2 cellular contexts compared by ENCODE assay signal in the genomic region with DNA sequence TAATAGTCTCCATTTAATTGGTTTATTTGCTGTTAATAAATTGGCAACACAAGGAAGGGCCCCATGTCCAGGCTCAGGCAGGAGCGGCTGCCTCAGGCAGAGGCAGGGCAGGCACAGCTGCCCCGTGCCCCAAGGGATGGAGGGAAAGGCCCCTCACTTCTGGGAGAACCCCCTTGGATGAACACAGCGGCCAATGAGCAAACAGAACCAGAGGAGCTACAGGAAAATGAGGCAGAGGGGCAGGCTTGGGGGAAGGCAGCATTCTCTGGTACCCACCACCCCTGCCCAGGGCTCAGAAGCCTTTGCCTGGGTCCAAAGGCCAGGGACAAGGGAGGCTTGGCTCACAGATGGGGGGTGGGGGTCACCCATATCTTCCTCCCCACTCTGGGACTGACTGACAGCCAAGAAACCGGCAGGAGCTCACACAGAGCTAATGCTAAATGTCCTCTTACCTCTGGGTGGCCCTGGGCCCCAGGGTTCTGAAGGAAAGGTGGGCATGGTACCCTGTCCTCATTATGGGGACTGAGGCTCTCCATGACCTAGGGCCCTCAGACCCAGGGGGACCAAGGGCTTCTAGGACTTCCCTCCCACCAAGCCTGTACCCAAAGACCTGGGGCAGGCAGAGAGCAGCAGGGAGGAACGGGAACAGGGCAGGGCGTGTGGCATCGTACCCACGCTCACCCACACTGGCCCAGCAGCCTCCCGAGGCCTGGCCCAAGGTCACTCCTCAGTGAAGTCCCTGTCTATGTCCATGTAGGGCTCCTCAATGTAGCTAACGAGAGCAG.
TF ChIP-seq lines count a peak whose summit lies in the region.

No MANE protein-coding gene starts in this region.

TF ChIP-seq in endothelial cell of umbilical vein, 7 proteins besides CTCF, POLR2A, EP300 and RAD21:
- no peak for TF ChIP-seq GATA2 (IDR thresholded peaks at IDR 0.05; ENCODE audit: insufficient read depth, insufficient read length, low read depth, low read length)
- no peak for TF ChIP-seq POLR2AphosphoS5 (IDR thresholded peaks at IDR 0.05; ENCODE audit: insufficient read depth, low read depth, low read length)
- TF ChIP-seq, protein P1, sequence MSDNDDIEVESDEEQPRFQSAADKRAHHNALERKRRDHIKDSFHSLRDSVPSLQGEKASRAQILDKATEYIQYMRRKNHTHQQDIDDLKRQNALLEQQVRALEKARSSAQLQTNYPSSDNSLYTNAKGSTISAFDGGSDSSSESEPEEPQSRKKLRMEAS (IDR thresholded peaks at IDR 0.05; ENCODE audit: insufficient read depth, insufficient read length) = no peak
- no peak for TF ChIP-seq FOS (IDR thresholded peaks at IDR 0.05; ENCODE audit: borderline replicate concordance, insufficient read depth, low read length)
- no peak for TF ChIP-seq EZH2 (IDR thresholded peaks at IDR 0.05; ENCODE audit: borderline replicate concordance, low read depth, low read length, severe bottlenecking)
- no peak for TF ChIP-seq MYC (IDR thresholded peaks at IDR 0.05; ENCODE audit: low read depth, low read length)
- no peak for TF ChIP-seq JUN (IDR thresholded peaks at IDR 0.05; ENCODE audit: borderline replicate concordance, insufficient read depth, insufficient read length, low read depth)

TF ChIP-seq in HepG2, 621 proteins besides CTCF, POLR2A, EP300 and RAD21 (continues in another document):
- TF ChIP-seq, protein P2, sequence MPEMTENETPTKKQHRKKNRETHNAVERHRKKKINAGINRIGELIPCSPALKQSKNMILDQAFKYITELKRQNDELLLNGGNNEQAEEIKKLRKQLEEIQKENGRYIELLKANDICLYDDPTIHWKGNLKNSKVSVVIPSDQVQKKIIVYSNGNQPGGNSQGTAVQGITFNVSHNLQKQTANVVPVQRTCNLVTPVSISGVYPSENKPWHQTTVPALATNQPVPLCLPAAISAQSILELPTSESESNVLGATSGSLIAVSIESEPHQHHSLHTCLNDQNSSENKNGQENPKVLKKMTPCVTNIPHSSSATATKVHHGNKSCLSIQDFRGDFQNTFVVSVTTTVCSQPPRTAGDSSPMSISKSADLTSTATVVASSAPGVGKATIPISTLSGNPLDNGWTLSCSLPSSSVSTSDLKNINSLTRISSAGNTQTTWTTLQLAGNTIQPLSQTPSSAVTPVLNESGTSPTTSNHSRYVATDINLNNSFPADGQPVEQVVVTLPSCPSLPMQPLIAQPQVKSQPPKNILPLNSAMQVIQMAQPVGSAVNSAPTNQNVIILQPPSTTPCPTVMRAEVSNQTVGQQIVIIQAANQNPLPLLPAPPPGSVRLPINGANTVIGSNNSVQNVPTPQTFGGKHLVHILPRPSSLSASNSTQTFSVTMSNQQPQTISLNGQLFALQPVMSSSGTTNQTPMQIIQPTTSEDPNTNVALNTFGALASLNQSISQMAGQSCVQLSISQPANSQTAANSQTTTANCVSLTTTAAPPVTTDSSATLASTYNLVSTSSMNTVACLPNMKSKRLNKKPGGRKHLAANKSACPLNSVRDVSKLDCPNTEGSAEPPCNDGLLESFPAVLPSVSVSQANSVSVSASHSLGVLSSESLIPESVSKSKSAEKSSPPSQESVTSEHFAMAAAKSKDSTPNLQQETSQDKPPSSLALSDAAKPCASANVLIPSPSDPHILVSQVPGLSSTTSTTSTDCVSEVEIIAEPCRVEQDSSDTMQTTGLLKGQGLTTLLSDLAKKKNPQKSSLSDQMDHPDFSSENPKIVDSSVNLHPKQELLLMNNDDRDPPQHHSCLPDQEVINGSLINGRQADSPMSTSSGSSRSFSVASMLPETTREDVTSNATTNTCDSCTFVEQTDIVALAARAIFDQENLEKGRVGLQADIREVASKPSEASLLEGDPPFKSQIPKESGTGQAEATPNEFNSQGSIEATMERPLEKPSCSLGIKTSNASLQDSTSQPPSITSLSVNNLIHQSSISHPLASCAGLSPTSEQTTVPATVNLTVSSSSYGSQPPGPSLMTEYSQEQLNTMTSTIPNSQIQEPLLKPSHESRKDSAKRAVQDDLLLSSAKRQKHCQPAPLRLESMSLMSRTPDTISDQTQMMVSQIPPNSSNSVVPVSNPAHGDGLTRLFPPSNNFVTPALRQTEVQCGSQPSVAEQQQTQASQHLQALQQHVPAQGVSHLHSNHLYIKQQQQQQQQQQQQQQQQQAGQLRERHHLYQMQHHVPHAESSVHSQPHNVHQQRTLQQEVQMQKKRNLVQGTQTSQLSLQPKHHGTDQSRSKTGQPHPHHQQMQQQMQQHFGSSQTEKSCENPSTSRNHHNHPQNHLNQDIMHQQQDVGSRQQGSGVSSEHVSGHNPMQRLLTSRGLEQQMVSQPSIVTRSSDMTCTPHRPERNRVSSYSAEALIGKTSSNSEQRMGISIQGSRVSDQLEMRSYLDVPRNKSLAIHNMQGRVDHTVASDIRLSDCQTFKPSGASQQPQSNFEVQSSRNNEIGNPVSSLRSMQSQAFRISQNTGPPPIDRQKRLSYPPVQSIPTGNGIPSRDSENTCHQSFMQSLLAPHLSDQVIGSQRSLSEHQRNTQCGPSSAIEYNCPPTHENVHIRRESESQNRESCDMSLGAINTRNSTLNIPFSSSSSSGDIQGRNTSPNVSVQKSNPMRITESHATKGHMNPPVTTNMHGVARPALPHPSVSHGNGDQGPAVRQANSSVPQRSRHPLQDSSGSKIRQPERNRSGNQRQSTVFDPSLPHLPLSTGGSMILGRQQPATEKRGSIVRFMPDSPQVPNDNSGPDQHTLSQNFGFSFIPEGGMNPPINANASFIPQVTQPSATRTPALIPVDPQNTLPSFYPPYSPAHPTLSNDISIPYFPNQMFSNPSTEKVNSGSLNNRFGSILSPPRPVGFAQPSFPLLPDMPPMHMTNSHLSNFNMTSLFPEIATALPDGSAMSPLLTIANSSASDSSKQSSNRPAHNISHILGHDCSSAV (CRISPR knock-in tag; IDR thresholded peaks at IDR 0.05; ENCODE audit: borderline replicate concordance) = no peak
- TF ChIP-seq POLR2AphosphoS2 (IDR thresholded peaks at IDR 0.05; ENCODE audit: low read depth, low read length) (0 out of 2 replicates have a peak, but pooled peaks have one; percentile 9), KLF16 (CRISPR knock-in tag; IDR thresholded peaks at IDR 0.05) (no peak), ZNF891 (CRISPR knock-in tag; IDR thresholded peaks at IDR 0.05) (0 out of 2 replicates have a peak, but pooled peaks have one; percentile 35), HNF4A (CRISPR knock-in tag; IDR thresholded peaks at IDR 0.05) (peak; percentile 56; the same call in 1 of the 2 replicates), ZNF256 (CRISPR knock-in tag; conservative IDR thresholded peaks at IDR 0.05) (no peak), MTA1 (CRISPR knock-in tag; IDR thresholded peaks at IDR 0.05; ENCODE audit: borderline replicate concordance) (peak; percentile 57; the same call in 1 of the 2 replicates), ZNF547 (CRISPR knock-in tag; IDR thresholded peaks at IDR 0.05) (no peak), BORCS8-MEF2B (CRISPR knock-in tag; IDR thresholded peaks at IDR 0.05) (0 out of 2 replicates have a peak, but pooled peaks have one; percentile 16), HES4 (CRISPR knock-in tag; IDR thresholded peaks at IDR 0.05; ENCODE audit: borderline replicate concordance) (0 out of 2 replicates have a peak, but pooled peaks have one; percentile 58), ZNF335 (CRISPR knock-in tag; IDR thresholded peaks at IDR 0.05) (no peak), TMF1 (CRISPR knock-in tag; IDR thresholded peaks at IDR 0.05; ENCODE audit: low read depth) (no peak), XRCC5 (optimal IDR thresholded peaks at IDR 0.05; ENCODE audit: low read length) (no peak), HMG20A (CRISPR knock-in tag; IDR thresholded peaks at IDR 0.05; ENCODE audit: borderline replicate concordance) (no peak), NRL (CRISPR knock-in tag; IDR thresholded peaks at IDR 0.05; ENCODE audit: borderline replicate concordance) (0 out of 2 replicates have a peak, but pooled peaks have one; percentile 48), ZNF607 (CRISPR knock-in tag; IDR thresholded peaks at IDR 0.05; ENCODE audit: borderline replicate concordance) (no peak), WIZ (CRISPR knock-in tag; IDR thresholded peaks at IDR 0.05) (no peak)
- TF ChIP-seq, protein P3, sequence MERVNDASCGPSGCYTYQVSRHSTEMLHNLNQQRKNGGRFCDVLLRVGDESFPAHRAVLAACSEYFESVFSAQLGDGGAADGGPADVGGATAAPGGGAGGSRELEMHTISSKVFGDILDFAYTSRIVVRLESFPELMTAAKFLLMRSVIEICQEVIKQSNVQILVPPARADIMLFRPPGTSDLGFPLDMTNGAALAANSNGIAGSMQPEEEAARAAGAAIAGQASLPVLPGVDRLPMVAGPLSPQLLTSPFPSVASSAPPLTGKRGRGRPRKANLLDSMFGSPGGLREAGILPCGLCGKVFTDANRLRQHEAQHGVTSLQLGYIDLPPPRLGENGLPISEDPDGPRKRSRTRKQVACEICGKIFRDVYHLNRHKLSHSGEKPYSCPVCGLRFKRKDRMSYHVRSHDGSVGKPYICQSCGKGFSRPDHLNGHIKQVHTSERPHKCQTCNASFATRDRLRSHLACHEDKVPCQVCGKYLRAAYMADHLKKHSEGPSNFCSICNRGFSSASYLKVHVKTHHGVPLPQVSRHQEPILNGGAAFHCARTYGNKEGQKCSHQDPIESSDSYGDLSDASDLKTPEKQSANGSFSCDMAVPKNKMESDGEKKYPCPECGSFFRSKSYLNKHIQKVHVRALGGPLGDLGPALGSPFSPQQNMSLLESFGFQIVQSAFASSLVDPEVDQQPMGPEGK (CRISPR knock-in tag; IDR thresholded peaks at IDR 0.05) = peak; percentile 87
- TF ChIP-seq, protein P4, sequence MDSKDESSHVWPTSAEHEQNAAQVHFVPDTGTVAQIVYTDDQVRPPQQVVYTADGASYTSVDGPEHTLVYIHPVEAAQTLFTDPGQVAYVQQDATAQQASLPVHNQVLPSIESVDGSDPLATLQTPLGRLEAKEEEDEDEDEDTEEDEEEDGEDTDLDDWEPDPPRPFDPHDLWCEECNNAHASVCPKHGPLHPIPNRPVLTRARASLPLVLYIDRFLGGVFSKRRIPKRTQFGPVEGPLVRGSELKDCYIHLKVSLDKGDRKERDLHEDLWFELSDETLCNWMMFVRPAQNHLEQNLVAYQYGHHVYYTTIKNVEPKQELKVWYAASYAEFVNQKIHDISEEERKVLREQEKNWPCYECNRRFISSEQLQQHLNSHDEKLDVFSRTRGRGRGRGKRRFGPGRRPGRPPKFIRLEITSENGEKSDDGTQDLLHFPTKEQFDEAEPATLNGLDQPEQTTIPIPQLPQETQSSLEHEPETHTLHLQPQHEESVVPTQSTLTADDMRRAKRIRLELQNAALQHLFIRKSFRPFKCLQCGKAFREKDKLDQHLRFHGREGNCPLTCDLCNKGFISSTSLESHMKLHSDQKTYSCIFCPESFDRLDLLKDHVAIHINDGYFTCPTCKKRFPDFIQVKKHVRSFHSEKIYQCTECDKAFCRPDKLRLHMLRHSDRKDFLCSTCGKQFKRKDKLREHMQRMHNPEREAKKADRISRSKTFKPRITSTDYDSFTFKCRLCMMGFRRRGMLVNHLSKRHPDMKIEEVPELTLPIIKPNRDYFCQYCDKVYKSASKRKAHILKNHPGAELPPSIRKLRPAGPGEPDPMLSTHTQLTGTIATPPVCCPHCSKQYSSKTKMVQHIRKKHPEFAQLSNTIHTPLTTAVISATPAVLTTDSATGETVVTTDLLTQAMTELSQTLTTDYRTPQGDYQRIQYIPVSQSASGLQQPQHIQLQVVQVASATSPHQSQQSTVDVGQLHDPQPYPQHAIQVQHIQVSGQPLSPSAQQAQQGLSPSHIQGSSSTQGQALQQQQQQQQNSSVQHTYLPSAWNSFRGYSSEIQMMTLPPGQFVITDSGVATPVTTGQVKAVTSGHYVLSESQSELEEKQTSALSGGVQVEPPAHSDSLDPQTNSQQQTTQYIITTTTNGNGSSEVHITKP (CRISPR knock-in tag; IDR thresholded peaks at IDR 0.05; ENCODE audit: low read depth) = no peak
- TF ChIP-seq, protein P5, sequence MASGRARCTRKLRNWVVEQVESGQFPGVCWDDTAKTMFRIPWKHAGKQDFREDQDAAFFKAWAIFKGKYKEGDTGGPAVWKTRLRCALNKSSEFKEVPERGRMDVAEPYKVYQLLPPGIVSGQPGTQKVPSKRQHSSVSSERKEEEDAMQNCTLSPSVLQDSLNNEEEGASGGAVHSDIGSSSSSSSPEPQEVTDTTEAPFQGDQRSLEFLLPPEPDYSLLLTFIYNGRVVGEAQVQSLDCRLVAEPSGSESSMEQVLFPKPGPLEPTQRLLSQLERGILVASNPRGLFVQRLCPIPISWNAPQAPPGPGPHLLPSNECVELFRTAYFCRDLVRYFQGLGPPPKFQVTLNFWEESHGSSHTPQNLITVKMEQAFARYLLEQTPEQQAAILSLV (CRISPR knock-in tag; IDR thresholded peaks at IDR 0.05; ENCODE audit: borderline replicate concordance) = 0 out of 2 replicates have a peak, but pooled peaks have one; percentile 13
- TF ChIP-seq, protein P6, sequence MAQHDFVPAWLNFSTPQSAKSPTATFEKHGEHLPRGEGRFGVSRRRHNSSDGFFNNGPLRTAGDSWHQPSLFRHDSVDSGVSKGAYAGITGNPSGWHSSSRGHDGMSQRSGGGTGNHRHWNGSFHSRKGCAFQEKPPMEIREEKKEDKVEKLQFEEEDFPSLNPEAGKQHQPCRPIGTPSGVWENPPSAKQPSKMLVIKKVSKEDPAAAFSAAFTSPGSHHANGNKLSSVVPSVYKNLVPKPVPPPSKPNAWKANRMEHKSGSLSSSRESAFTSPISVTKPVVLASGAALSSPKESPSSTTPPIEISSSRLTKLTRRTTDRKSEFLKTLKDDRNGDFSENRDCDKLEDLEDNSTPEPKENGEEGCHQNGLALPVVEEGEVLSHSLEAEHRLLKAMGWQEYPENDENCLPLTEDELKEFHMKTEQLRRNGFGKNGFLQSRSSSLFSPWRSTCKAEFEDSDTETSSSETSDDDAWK (CRISPR knock-in tag; IDR thresholded peaks at IDR 0.05) = no peak
- TF ChIP-seq, protein P7, sequence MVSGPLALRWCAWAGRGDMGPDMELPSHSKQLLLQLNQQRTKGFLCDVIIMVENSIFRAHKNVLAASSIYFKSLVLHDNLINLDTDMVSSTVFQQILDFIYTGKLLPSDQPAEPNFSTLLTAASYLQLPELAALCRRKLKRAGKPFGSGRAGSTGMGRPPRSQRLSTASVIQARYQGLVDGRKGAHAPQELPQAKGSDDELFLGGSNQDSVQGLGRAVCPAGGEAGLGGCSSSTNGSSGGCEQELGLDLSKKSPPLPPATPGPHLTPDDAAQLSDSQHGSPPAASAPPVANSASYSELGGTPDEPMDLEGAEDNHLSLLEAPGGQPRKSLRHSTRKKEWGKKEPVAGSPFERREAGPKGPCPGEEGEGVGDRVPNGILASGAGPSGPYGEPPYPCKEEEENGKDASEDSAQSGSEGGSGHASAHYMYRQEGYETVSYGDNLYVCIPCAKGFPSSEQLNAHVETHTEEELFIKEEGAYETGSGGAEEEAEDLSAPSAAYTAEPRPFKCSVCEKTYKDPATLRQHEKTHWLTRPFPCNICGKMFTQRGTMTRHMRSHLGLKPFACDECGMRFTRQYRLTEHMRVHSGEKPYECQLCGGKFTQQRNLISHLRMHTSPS (CRISPR knock-in tag; IDR thresholded peaks at IDR 0.05; ENCODE audit: low read depth) = 0 out of 2 replicates have a peak, but pooled peaks have one; percentile 25
- TF ChIP-seq, protein P8, sequence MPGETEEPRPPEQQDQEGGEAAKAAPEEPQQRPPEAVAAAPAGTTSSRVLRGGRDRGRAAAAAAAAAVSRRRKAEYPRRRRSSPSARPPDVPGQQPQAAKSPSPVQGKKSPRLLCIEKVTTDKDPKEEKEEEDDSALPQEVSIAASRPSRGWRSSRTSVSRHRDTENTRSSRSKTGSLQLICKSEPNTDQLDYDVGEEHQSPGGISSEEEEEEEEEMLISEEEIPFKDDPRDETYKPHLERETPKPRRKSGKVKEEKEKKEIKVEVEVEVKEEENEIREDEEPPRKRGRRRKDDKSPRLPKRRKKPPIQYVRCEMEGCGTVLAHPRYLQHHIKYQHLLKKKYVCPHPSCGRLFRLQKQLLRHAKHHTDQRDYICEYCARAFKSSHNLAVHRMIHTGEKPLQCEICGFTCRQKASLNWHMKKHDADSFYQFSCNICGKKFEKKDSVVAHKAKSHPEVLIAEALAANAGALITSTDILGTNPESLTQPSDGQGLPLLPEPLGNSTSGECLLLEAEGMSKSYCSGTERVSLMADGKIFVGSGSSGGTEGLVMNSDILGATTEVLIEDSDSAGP (CRISPR knock-in tag; IDR thresholded peaks at IDR 0.05; ENCODE audit: borderline replicate concordance) = peak; percentile 50; the same call in 1 of the 2 replicates
